In genomic region chr10:79068562-79069324, GRCh38 we compare ENCODE assay signal across 1 cellular context.
A peak's percentile ranks its signal among the peaks of the same experiment; 100 is the strongest.
TF ChIP-seq lines count a peak whose summit lies in the region.

Gene ZMIZ1, plus strand, starts transcription at chr10:79068966. Its CDS starts 132,667 bp downstream, at chr10:79201633.

TF ChIP-seq in HepG2, 621 proteins besides CTCF, POLR2A, EP300 and RAD21 (continued from another document and continues in another):
- peak in 1 of 2 experiments; percentile 52; a peak in 1 of 4 replicates for TF ChIP-seq REST (IDR thresholded peaks at IDR 0.05; ENCODE audit: borderline replicate concordance in 1 of 2, low read depth in 1 of 2, low read length in 2 of 2)
- no peak for TF ChIP-seq ZNF691 (CRISPR knock-in tag; IDR thresholded peaks at IDR 0.05; ENCODE audit: borderline replicate concordance, low read depth)
- no peak for TF ChIP-seq ZNF224 (CRISPR knock-in tag; IDR thresholded peaks at IDR 0.05)
- no peak for TF ChIP-seq MTA3 (CRISPR knock-in tag; IDR thresholded peaks at IDR 0.05)
- TF ChIP-seq THAP7 (CRISPR knock-in tag; IDR thresholded peaks at IDR 0.05), result no peak
- TF ChIP-seq HMGXB3 (CRISPR knock-in tag; IDR thresholded peaks at IDR 0.05; ENCODE audit: borderline replicate concordance), result no peak
- TF ChIP-seq HOMEZ (CRISPR knock-in tag; IDR thresholded peaks at IDR 0.05; ENCODE audit: low read depth), result no peak
- TF ChIP-seq GPBP1L1 (CRISPR knock-in tag; IDR thresholded peaks at IDR 0.05), result no peak
- no peak for TF ChIP-seq ZBED4 (CRISPR knock-in tag; IDR thresholded peaks at IDR 0.05; ENCODE audit: borderline replicate concordance)
- no peak for TF ChIP-seq ATF7 (IDR thresholded peaks at IDR 0.05)
- TF ChIP-seq ATF7 (CRISPR knock-in tag; IDR thresholded peaks at IDR 0.05), result no peak
- no peak for TF ChIP-seq DR1 (CRISPR knock-in tag; IDR thresholded peaks at IDR 0.05)
- TF ChIP-seq TP53 (CRISPR knock-in tag; conservative IDR thresholded peaks at IDR 0.05), result no peak
- no peak for TF ChIP-seq ZNF646 (CRISPR knock-in tag; IDR thresholded peaks at IDR 0.05)
- 0 out of 2 replicates have a peak, but pooled peaks have one; percentile 15 for TF ChIP-seq PAXIP1 (CRISPR knock-in tag; conservative IDR thresholded peaks at IDR 0.05)
- TF ChIP-seq ZSCAN12 (CRISPR knock-in tag; IDR thresholded peaks at IDR 0.05), result no peak
- no peak for TF ChIP-seq IKZF1 (IDR thresholded peaks at IDR 0.05)
- TF ChIP-seq ZNF737 (CRISPR knock-in tag; IDR thresholded peaks at IDR 0.05; ENCODE audit: borderline replicate concordance), result no peak
